ENCODE assay signal across 20 cellular contexts in genomic region chr16:75921281-75921680, GRCh38.
DNase-seq lines count a peak whose midpoint lies in the region; TF ChIP-seq lines count a peak whose summit lies in the region.
"Had no signal": no experiment of that assay in that cellular context is flagged by ENCODE, and none has a peak within 500 bp of the region (broad histone marks: within the 10 kb centered on the region; RNA-seq: fewer than 3 reads in every experiment).

No MANE protein-coding gene starts in this region.

- no peak overlapping the region for H2BK12ac ChIP-seq in mesenchymal stem cell (ENCODE audit: low read length in 2 of 2)

- no peaks in the 10 kb centered on the region for H4K20me1 ChIP-seq in mammary epithelial cell (ENCODE audit: insufficient read depth, low read length)
- H4K20me1 ChIP-seq: BLaER1 had no signal

- H3K23ac ChIP-seq in mesenchymal stem cell (ENCODE audit: low read length in 2 of 2) = no peak overlapping the region

- dilution Hi-C loops in mammary epithelial cell (cut with HindIII; ENCODE audit: low sequenced_read_pairs) = no loop called here

- H3K4me3 ChIP-seq in mammary epithelial cell (replicated peaks in 1 of 3; ENCODE audit: insufficient read depth in 1 of 3, low read depth in 2 of 3, low read length in 3 of 3) (no peak overlapping the region), WERI-Rb-1 (ENCODE audit: low read depth, low read length) (no peak overlapping the region), mesenchymal stem cell (ENCODE audit: insufficient read depth in 1 of 2, low read depth in 1 of 2, low read length in 2 of 2) (no peak overlapping the region)
- H3K4me3 ChIP-seq: BLaER1, GM12878, GM23248, K562, Peyer's patch, SK-N-MC had no signal

- peaks cover 4% of the 10 kb centered on the region for H3K4me1 ChIP-seq in mammary epithelial cell (ENCODE audit: insufficient read depth, low read length)
- H3K4me1 ChIP-seq in mesenchymal stem cell (ENCODE audit: control insufficient read depth, insufficient read depth, low read depth, low read length) = no peaks in the 10 kb centered on the region
- H3K4me1 ChIP-seq: BLaER1, Peyer's patch had no signal

- H2AK5ac ChIP-seq in mesenchymal stem cell (ENCODE audit: low read length, severe bottlenecking) = no peak overlapping the region

- H3K4ac ChIP-seq in mesenchymal stem cell (ENCODE audit: low read depth in 1 of 2, low read length in 2 of 2) = no peak overlapping the region

- BruUV-seq in mammary epithelial cell (replicated peaks; lab: Mats Ljungman, UMichigan) (no TSS peak), MCF 10A (replicated peaks; lab: Mats Ljungman, UMichigan) (no TSS peak)

- H3K4me2 ChIP-seq in mammary epithelial cell (ENCODE audit: insufficient read depth, low read depth, low read length) (no peak overlapping the region), mesenchymal stem cell (ENCODE audit: low read length, poor library complexity, severe bottlenecking) (no peak overlapping the region)
- H3K4me2 ChIP-seq: BLaER1 had no signal

- no peaks in the 10 kb centered on the region for H3K27me3 Mint-ChIP-seq in MCF 10A (ENCODE audit: insufficient read depth, unreplicated experiment)
- H3K27me3 Mint-ChIP-seq in activated T-helper 2 cell treated with anti-CD3 and anti-CD28 coated beads, Interferon-gamma antibody, Interleukin-2, Interleukin-4, amounts not matched to agents 10 μg/mL and 5 μg/mL and 100 μg/mL, durations not matched to agents 14 hours and 24 hours and 36 hours (ENCODE audit: low read depth) = no peaks in the 10 kb centered on the region

- no peak overlapping the region for H2BK15ac ChIP-seq in mesenchymal stem cell (ENCODE audit: low read depth, poor library complexity, severe bottlenecking)

- in situ Hi-C loops in mammary epithelial cell (cut with MboI; ENCODE audit: low sequenced_read_pairs in 2 of 2) = no loop called here

- 49% methylated on average over 2 of the region's 2 CpGs for WGBS in mammary epithelial cell (ENCODE audit: low coverage, missing lambda C conversion rate)
- WGBS in mesenchymal stem cell = 78% methylated on average over 2 of the region's 2 CpGs

- no peaks in the 10 kb centered on the region for H3K36me3 ChIP-seq in mammary epithelial cell (ENCODE audit: insufficient read depth, low read length)
- no peaks in the 10 kb centered on the region for H3K36me3 ChIP-seq in WERI-Rb-1
- no peaks in the 10 kb centered on the region for H3K36me3 ChIP-seq in mesenchymal stem cell (ENCODE audit: control insufficient read depth in 1 of 2, insufficient read depth in 2 of 2, low read depth in 1 of 2, low read length in 2 of 2)
- H3K36me3 ChIP-seq: BLaER1, Peyer's patch had no signal

- TF ChIP-seq CTCF in mammary epithelial cell (conservative IDR thresholded peaks at IDR 0.05 in 1 of 2, IDR thresholded peaks at IDR 0.05 in 1 of 2; ENCODE audit: extremely low read depth in 1 of 2, insufficient read depth in 1 of 2, low read depth in 1 of 2, low read length in 2 of 2) (no peak), MCF 10A (IDR thresholded peaks at IDR 0.05; ENCODE audit: unreplicated experiment) (no peak), WERI-Rb-1 (IDR thresholded peaks at IDR 0.05; ENCODE audit: low read depth, low read length) (no peak)

- H3K4me1 Mint-ChIP-seq in MCF 10A (ENCODE audit: insufficient read depth, unreplicated experiment) = peaks cover 8% of the 10 kb centered on the region
- no peaks in the 10 kb centered on the region for H3K4me1 Mint-ChIP-seq in activated T-helper 2 cell treated with anti-CD3 and anti-CD28 coated beads, Interferon-gamma antibody, Interleukin-2, Interleukin-4, amounts not matched to agents 10 μg/mL and 5 μg/mL and 100 μg/mL, durations not matched to agents 14 hours and 24 hours and 36 hours (ENCODE audit: low read depth)
- H3K4me1 Mint-ChIP-seq: T-cell had no signal

- H3K27ac Mint-ChIP-seq in MCF 10A (ENCODE audit: low read depth, unreplicated experiment) = no peak overlapping the region
- no peak overlapping the region for H3K27ac Mint-ChIP-seq in activated T-helper 2 cell treated with anti-CD3 and anti-CD28 coated beads, Interferon-gamma antibody, Interleukin-2, Interleukin-4, amounts not matched to agents 10 μg/mL and 5 μg/mL and 100 μg/mL, durations not matched to agents 14 hours and 24 hours and 36 hours
- H3K27ac Mint-ChIP-seq: CD8-positive, alpha-beta T cell; T-cell had no signal

- no peak overlapping the region for H3K27ac ChIP-seq in mammary epithelial cell (ENCODE audit: insufficient read depth, low read depth, low read length)
- H3K27ac ChIP-seq in WERI-Rb-1 = no peak overlapping the region
- no peak overlapping the region for H3K27ac ChIP-seq in mesenchymal stem cell (ENCODE audit: low read length, poor library complexity, severe bottlenecking)
- H3K27ac ChIP-seq: BLaER1, GM23248, Peyer's patch, SK-N-MC had no signal

- POLR2A ChIA-PET in MCF 10A (lab: Yijun Ruan, JAX) = interaction anchor here (1.7 kb wide), 1 partner anchor 16 kb away, joined by 5 read pairs; no protein-coding TSS in a partner anchor

- peak overlapping the region; percentile 49 for H4K8ac ChIP-seq in mesenchymal stem cell (ENCODE audit: low read length)

- H3K9ac ChIP-seq in mammary epithelial cell (ENCODE audit: insufficient read depth, low read length) = peak overlapping the region; percentile 19
- no peak overlapping the region for H3K9ac ChIP-seq in mesenchymal stem cell (ENCODE audit: low read length)
- H3K9ac ChIP-seq: BLaER1, GM23248 had no signal

- H3K27me3 ChIP-seq in mammary epithelial cell (ENCODE audit: insufficient read depth, low read length) (no peaks in the 10 kb centered on the region), WERI-Rb-1 (ENCODE audit: insufficient read depth, low read depth, severe bottlenecking) (no peaks in the 10 kb centered on the region), mesenchymal stem cell (ENCODE audit: control insufficient read depth in 1 of 2, insufficient read depth in 1 of 2, low read length in 2 of 2) (no peaks in the 10 kb centered on the region)
- H3K27me3 ChIP-seq: BLaER1, Peyer's patch had no signal

- no peak overlapping the region for H4K91ac ChIP-seq in mesenchymal stem cell (ENCODE audit: low read length)

- no peak overlapping the region for H3K4me3 Mint-ChIP-seq in MCF 10A (ENCODE audit: unreplicated experiment)
- no peak overlapping the region for H3K4me3 Mint-ChIP-seq in activated T-helper 2 cell treated with anti-CD3 and anti-CD28 coated beads, Interferon-gamma antibody, Interleukin-2, Interleukin-4, amounts not matched to agents 10 μg/mL and 5 μg/mL and 100 μg/mL, durations not matched to agents 14 hours and 24 hours and 36 hours (ENCODE audit: low read depth)
- H3K4me3 Mint-ChIP-seq: CD8-positive, alpha-beta T cell; T-cell had no signal

- no peaks in the 10 kb centered on the region for H3K79me2 ChIP-seq in mammary epithelial cell (ENCODE audit: insufficient read depth, low read length)

- H3K36me3 Mint-ChIP-seq in MCF 10A (ENCODE audit: insufficient read depth, unreplicated experiment) = no peaks in the 10 kb centered on the region
- H3K36me3 Mint-ChIP-seq in activated T-helper 2 cell treated with anti-CD3 and anti-CD28 coated beads, Interferon-gamma antibody, Interleukin-2, Interleukin-4, amounts not matched to agents 10 μg/mL and 5 μg/mL and 100 μg/mL, durations not matched to agents 14 hours and 24 hours and 36 hours (ENCODE audit: low read depth) = no peaks in the 10 kb centered on the region
- H3K36me3 Mint-ChIP-seq: CD8-positive, alpha-beta T cell; T-cell had no signal

- DNase-seq in mammary epithelial cell = no peak
- DNase-seq in MCF 10A (ENCODE audit: unreplicated experiment) = no peak
- DNase-seq in NCI-H524 (lab: John Stamatoyannopoulos, UW) = peak; percentile 17 to 71
- peak; percentile 46 for DNase-seq in WERI-Rb-1
- DNase-seq in mesenchymal stem cell = no peak
- DNase-seq in NCI-H1930 (lab: John Stamatoyannopoulos, UW) = no peak
- DNase-seq in activated T-helper 2 cell treated with anti-CD3 and anti-CD28 coated beads, Interferon-gamma antibody, Interleukin-2, Interleukin-4, amounts not matched to agents 10 μg/mL and 5 μg/mL and 100 μg/mL, durations not matched to agents 14 hours and 24 hours and 36 hours (ENCODE audit: low spot score) = no peak
- DNase-seq in effector CD4-positive, alpha-beta T cell = no peak
- DNase-seq: CD8-positive, alpha-beta T cell; DMS79 treated with DMSO at 0.1 percent for 48 hours; GM23248; NCI-H1694 treated with DMSO at 0.1 percent for 48 hours; NCI-H510A treated with DMSO at 0.1 percent for 48 hours; Peyer's patch; Right ventricle myocardium superior; T-cell had no signal

- H3K18ac ChIP-seq in mesenchymal stem cell (ENCODE audit: low read depth in 1 of 2, low read length in 2 of 2) = peak overlapping the region in 1 of 2 experiments; percentile 8

- no peaks in the 10 kb centered on the region for H3K9me3 ChIP-seq in mammary epithelial cell (replicated peaks; ENCODE audit: insufficient read depth, low read length)
- no peaks in the 10 kb centered on the region for H3K9me3 ChIP-seq in WERI-Rb-1 (ENCODE audit: severe bottlenecking)
- no peaks in the 10 kb centered on the region for H3K9me3 ChIP-seq in mesenchymal stem cell (ENCODE audit: control insufficient read depth, low read length)
- H3K9me3 ChIP-seq: BLaER1, Peyer's patch had no signal

- intact Hi-C loops in mammary epithelial cell (cut with micrococcal nuclease) = no loop called here
- intact Hi-C loops in MCF 10A (cut with micrococcal nuclease) = no loop called here
- intact Hi-C loops in activated T-helper 2 cell treated with anti-CD3 and anti-CD28 coated beads, Interferon-gamma antibody, Interleukin-2, Interleukin-4, amounts not matched to agents 10 μg/mL and 5 μg/mL and 100 μg/mL, durations not matched to agents 14 hours and 24 hours and 36 hours (cut with micrococcal nuclease) = no loop called here

- H2AFZ ChIP-seq in mammary epithelial cell (ENCODE audit: low read depth, low read length) (peak overlapping the region; percentile 47), mesenchymal stem cell (ENCODE audit: low read depth, low read length) (no peak overlapping the region)
- H2AFZ ChIP-seq: GM23248 had no signal

- H2BK5ac ChIP-seq in mesenchymal stem cell (ENCODE audit: low read depth, low read length, poor library complexity, severe bottlenecking) = no peak overlapping the region

- H2BK120ac ChIP-seq in mesenchymal stem cell (ENCODE audit: low read depth, low read length) = no peak overlapping the region

- CTCF ChIA-PET in mammary epithelial cell (lab: Charles Lee; ENCODE audit: low non-redundant PET) = no interaction called here
- CTCF ChIA-PET in MCF 10A (lab: Yijun Ruan, JAX) = no interaction called here

- H3K79me1 ChIP-seq in mesenchymal stem cell (replicated peaks; ENCODE audit: low read length, poor library complexity, severe bottlenecking) = no peaks in the 10 kb centered on the region

- peaks cover 6% of the 10 kb centered on the region for H3K9me3 Mint-ChIP-seq in MCF 10A (ENCODE audit: unreplicated experiment)
- no peaks in the 10 kb centered on the region for H3K9me3 Mint-ChIP-seq in activated T-helper 2 cell treated with anti-CD3 and anti-CD28 coated beads, Interferon-gamma antibody, Interleukin-2, Interleukin-4, amounts not matched to agents 10 μg/mL and 5 μg/mL and 100 μg/mL, durations not matched to agents 14 hours and 24 hours and 36 hours
- H3K9me3 Mint-ChIP-seq: CD8-positive, alpha-beta T cell had no signal

- no peak overlapping the region for H3K14ac ChIP-seq in mesenchymal stem cell (ENCODE audit: low read length in 2 of 2)

Comparison
In these comparisons a context has a peak if more than half of its experiments do, and no peak if none do; other contexts are left out.
1. DNase-seq: peak in NCI-H524 (2 of 2) and WERI-Rb-1 (single experiment); none in mammary epithelial cell (single experiment), MCF 10A (single experiment), mesenchymal stem cell (single experiment), NCI-H1930 (0 of 2), activated T-helper 2 cell treated with anti-CD3 and anti-CD28 coated beads, Interferon-gamma antibody, Interleukin-2, Interleukin-4, amounts not matched to agents 10 μg/mL and 5 μg/mL and 100 μg/mL, durations not matched to agents 14 hours and 24 hours and 36 hours (single experiment) and effector CD4-positive, alpha-beta T cell (single experiment).